ENCODE assay signal across 8 cellular contexts in the genomic region with DNA sequence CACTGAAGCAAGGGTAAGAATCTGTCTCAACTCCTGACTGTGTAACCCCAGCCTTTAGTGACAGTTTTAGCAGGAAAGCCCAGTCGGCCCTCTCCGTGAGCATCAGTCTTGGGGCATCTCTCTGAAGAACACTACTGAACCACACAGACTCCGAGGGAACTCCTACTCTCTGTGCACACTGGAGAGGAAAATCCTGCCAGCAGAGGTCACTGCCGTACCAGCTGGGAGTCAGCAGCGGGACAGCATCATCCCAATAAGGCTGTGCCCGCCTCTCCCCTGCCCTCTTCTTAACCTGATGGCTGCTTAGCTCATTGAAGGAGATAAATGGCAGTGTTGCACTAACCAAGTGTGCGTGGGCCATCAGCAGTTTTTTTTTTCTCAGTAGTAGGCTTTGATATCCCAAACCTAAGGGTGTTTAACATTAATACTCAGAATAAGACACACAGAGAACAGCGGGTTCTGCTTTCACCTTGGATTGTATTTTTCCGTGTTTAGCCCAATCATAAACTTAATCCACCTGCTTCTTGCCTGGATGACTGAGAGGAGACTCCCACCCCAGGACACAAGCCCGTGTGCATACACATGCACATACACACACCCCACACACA. TPM values are rescaled to one million over a fixed set of nuclear protein-coding genes. Genes with fewer than 3 reads are reported as not detected.
DNase-seq lines count a peak whose midpoint lies in the region; ATAC-seq, FAIRE-seq and TF ChIP-seq lines count a peak whose summit lies in the region.

No MANE protein-coding gene starts in this region.

- 21% methylated on average over 9 of the region's 10 CpGs for WGBS in mammary epithelial cell (ENCODE audit: low coverage, missing lambda C conversion rate)

- H4K20me1 ChIP-seq in mammary epithelial cell (ENCODE audit: insufficient read depth, low read length), result no peaks in the 10 kb centered on the region

- H3K9me3 ChIP-seq in mammary epithelial cell (replicated peaks; ENCODE audit: insufficient read depth, low read length) (no peaks in the 10 kb centered on the region), kidney (ENCODE audit: control insufficient read depth in 1 of 2, low read length in 2 of 2) (no peaks in the 10 kb centered on the region)

- H3K36me3 ChIP-seq in mammary epithelial cell (ENCODE audit: insufficient read depth, low read length), result no peaks in the 10 kb centered on the region
- no peaks in the 10 kb centered on the region for H3K36me3 ChIP-seq in kidney (ENCODE audit: control insufficient read depth in 1 of 2, insufficient read depth in 2 of 2, low read length in 2 of 2)

- peaks cover 11% of the 10 kb centered on the region for H3K4me1 Mint-ChIP-seq in activated B cell treated with CpG ODN at 0.5 μM for 24 hours

- H3K27me3 Mint-ChIP-seq in activated B cell treated with CpG ODN at 0.5 μM for 24 hours, result no peaks in the 10 kb centered on the region

- no peaks in the 10 kb centered on the region for H3K36me3 Mint-ChIP-seq in activated B cell treated with CpG ODN at 0.5 μM for 24 hours (ENCODE audit: low read depth)

- CTCF ChIA-PET in activated B cell treated with CpG ODN at 0.5 μM for 24 hours (lab: Charles Lee) (interaction anchor here (0.6 to 12.6 kb wide), 21 partner anchors 8 to 455 kb away, joined by 3 to 240 read pairs (median 4); partner anchors contain the start of gene PXYLP1), mammary epithelial cell (lab: Charles Lee; ENCODE audit: low non-redundant PET) (interaction anchor here (1.0 kb wide), 1 partner anchor 101 kb away, joined by 9 read pairs; no protein-coding TSS in a partner anchor)

- dilution Hi-C loops in mammary epithelial cell (cut with HindIII; ENCODE audit: low sequenced_read_pairs), result loop anchor here (5.0 kb wide), 1 partner anchor 87 kb away; no protein-coding TSS in a partner anchor

- H3K79me2 ChIP-seq in mammary epithelial cell (ENCODE audit: insufficient read depth, low read length), result no peaks in the 10 kb centered on the region

- H3K4me3 Mint-ChIP-seq in activated B cell treated with CpG ODN at 0.5 μM for 24 hours, result no peak overlapping the region

- DNase-seq in AG10803 (ENCODE audit: low read depth) (peak; percentile 85), NCI-H226 (peak; percentile 79), activated B cell treated with CpG ODN at 0.5 μM for 24 hours (peak; percentile 67), mammary epithelial cell (peak; percentile 73), kidney (peak; percentile 91)
- peak; percentile 89 for DNase-seq in stimulated activated CD4-positive, alpha-beta T cell treated with anti-CD3 and anti-CD28 coated beads, Interleukin-1b, Interleukin-23, amount 100 ng/mL, for 48 hours

- POLR2A ChIA-PET in activated B cell treated with CpG ODN at 0.5 μM for 24 hours (lab: Charles Lee), result interaction anchor here (1.0 to 1.7 kb wide), 4 partner anchors 11 to 100 kb away, joined by 3 to 6 read pairs (median 4); partner anchors contain the start of gene RASA2

- H3K27ac ChIP-seq in mammary epithelial cell (ENCODE audit: insufficient read depth, low read depth, low read length) (no peak overlapping the region), kidney (ENCODE audit: low read depth in 2 of 2, low read length in 2 of 2) (no peak overlapping the region)

- no peak overlapping the region for H3K4me3 ChIP-seq in AG10803 (ENCODE audit: low read length)
- H3K4me3 ChIP-seq in mammary epithelial cell (replicated peaks in 1 of 3; ENCODE audit: insufficient read depth in 1 of 3, low read depth in 2 of 3, low read length in 3 of 3), result no peak overlapping the region
- no peak overlapping the region for H3K4me3 ChIP-seq in kidney (ENCODE audit: low read length in 2 of 2)

- no peak overlapping the region for H3K4me2 ChIP-seq in mammary epithelial cell (ENCODE audit: insufficient read depth, low read depth, low read length)

- in situ Hi-C loops in mammary epithelial cell (cut with MboI; ENCODE audit: low sequenced_read_pairs in 2 of 2), result loop anchor here in 1 of 2 donors (5.0 kb wide), 1 partner anchor 102 kb away; no protein-coding TSS in a partner anchor

- TF ChIP-seq CTCF in AG10803 (conservative IDR thresholded peaks at IDR 0.05; ENCODE audit: low read length) (peak; percentile 94), activated B cell treated with CpG ODN at 0.5 μM for 24 hours (IDR thresholded peaks at IDR 0.05) (no peak), mammary epithelial cell (conservative IDR thresholded peaks at IDR 0.05 in 1 of 2, IDR thresholded peaks at IDR 0.05 in 1 of 2; ENCODE audit: extremely low read depth in 1 of 2, insufficient read depth in 1 of 2, low read depth in 1 of 2, low read length in 2 of 2) (peak; percentile 84 to 88), kidney (IDR thresholded peaks at IDR 0.05; ENCODE audit: borderline replicate concordance, extremely low read depth, insufficient read depth) (peak; percentile 91)

- peak; percentile 90 for ATAC-seq in GM19035 (IDR thresholded peaks at IDR 0.05; ENCODE audit: unreplicated experiment)
- peak; percentile 88 for ATAC-seq in HG03280 (IDR thresholded peaks at IDR 0.05; ENCODE audit: unreplicated experiment)
- peak; percentile 99 for ATAC-seq in activated B cell treated with CpG ODN at 0.5 μM for 24 hours (ENCODE audit: low read depth)

- no peak for FAIRE-seq in kidney (lab: Jason Lieb, UNC)

- no TSS peak for BruUV-seq in mammary epithelial cell (replicated peaks; lab: Mats Ljungman, UMichigan)

- intact Hi-C loops in activated B cell treated with CpG ODN at 0.5 μM for 24 hours (cut with micrococcal nuclease) (loop anchor here (1.0 to 2.0 kb wide), 9 partner anchors 14 to 821 kb away; partner anchors contain the start of gene RNF7), mammary epithelial cell (cut with micrococcal nuclease) (loop anchor here (1.0 to 10.0 kb wide), 7 partner anchors 101 to 820 kb away; partner anchors contain the start of gene RNF7), kidney (cut with DNase I) (no loop called here)

- peaks cover 4% of the 10 kb centered on the region for H3K9me3 Mint-ChIP-seq in activated B cell treated with CpG ODN at 0.5 μM for 24 hours

- H3K4me1 ChIP-seq in mammary epithelial cell (ENCODE audit: insufficient read depth, low read length), result no peaks in the 10 kb centered on the region
- H3K4me1 ChIP-seq in kidney (ENCODE audit: control insufficient read depth in 1 of 2, insufficient read depth in 1 of 2, low read depth in 1 of 2, low read length in 2 of 2), result no peaks in the 10 kb centered on the region

- no peaks in the 10 kb centered on the region for H3K27me3 ChIP-seq in mammary epithelial cell (ENCODE audit: insufficient read depth, low read length)

- peak overlapping the region; percentile 40 for H2AFZ ChIP-seq in mammary epithelial cell (ENCODE audit: low read depth, low read length)

- H3K9ac ChIP-seq in mammary epithelial cell (ENCODE audit: insufficient read depth, low read length) (no peak overlapping the region), kidney (ENCODE audit: low read length in 2 of 2) (no peak overlapping the region)

- H3K27ac Mint-ChIP-seq in activated B cell treated with CpG ODN at 0.5 μM for 24 hours, result no peak overlapping the region

RNA-seq across cellular contexts. Expression of gene RASA2, which starts 26.6 kb away (rescaled TPM):
- total RNA-seq in activated B cell treated with CpG ODN at 0.5 μM for 24 hours, result 31.1 and 42.3 TPM in 2 replicates
- 10 to 100 TPM; 14.8 to 19.5 TPM for total RNA-seq in mammary epithelial cell
- 6.3 TPM for polyA plus RNA-seq in mammary epithelial cell
- polyA minus RNA-seq in mammary epithelial cell, result 16.3 TPM
- 29.8 TPM for total RNA-seq in kidney
- 2.2 TPM for polyA plus RNA-seq in kidney (ENCODE audit: insufficient read depth, low read depth, low replicate concordance)
